1 cellular context compared by ENCODE assay signal in genomic region chr3:52367891-52368880, GRCh38.
TF ChIP-seq lines count a peak whose summit lies in the region.

No MANE protein-coding gene starts in this region.

TF ChIP-seq in IMR-90, 13 proteins besides CTCF, POLR2A, EP300 and RAD21:
- TF ChIP-seq RCOR1 (IDR thresholded peaks at IDR 0.05; ENCODE audit: insufficient replicate concordance, low read length) (no peak), USF2 (IDR thresholded peaks at IDR 0.05; ENCODE audit: low read depth, low read length) (no peak), MAZ (IDR thresholded peaks at IDR 0.05; ENCODE audit: borderline replicate concordance, low read depth, low read length) (no peak), ELK1 (IDR thresholded peaks at IDR 0.05; ENCODE audit: borderline replicate concordance, low read depth, low read length) (no peak), SMC3 (IDR thresholded peaks at IDR 0.05; ENCODE audit: low read depth, low read length) (no peak), CEBPB (IDR thresholded peaks at IDR 0.05; ENCODE audit: low read depth, low read length) (no peak), NFE2L2 (IDR thresholded peaks at IDR 0.05; ENCODE audit: low read depth, low read length) (no peak), FOS (IDR thresholded peaks at IDR 0.05; ENCODE audit: low read depth, low read length) (no peak), RFX5 (IDR thresholded peaks at IDR 0.05; ENCODE audit: low read depth, low read length) (no peak), MXI1 (IDR thresholded peaks at IDR 0.05; ENCODE audit: borderline replicate concordance, low read depth, low read length) (no peak), CHD1 (IDR thresholded peaks at IDR 0.05; ENCODE audit: low read depth, low read length) (no peak), BHLHE40 (IDR thresholded peaks at IDR 0.05; ENCODE audit: low read depth, low read length) (no peak)
